Comparison of ENCODE assay signal across 33 cellular contexts in genomic region chr2:110990440-110990839, GRCh38.
"Had no signal": no experiment of that assay in that cellular context is flagged by ENCODE, and none has a peak within 500 bp of the region (broad histone marks: within the 10 kb centered on the region; RNA-seq: fewer than 3 reads in every experiment).

No MANE protein-coding gene starts in this region.

- H3K9me3 ChIP-seq: ascending aorta, body of pancreas, breast epithelium had no signal

- H3K27ac ChIP-seq: adrenal gland, ascending aorta, body of pancreas, brain microvascular endothelial cell, breast epithelium, cardiac muscle cell had no signal

- H3K4me3 ChIP-seq: adrenal gland, ascending aorta, body of pancreas, breast epithelium, cardiac muscle cell had no signal

- DNase-seq: activated effector memory CD4-positive, alpha-beta T cell treated with anti-CD3 and anti-CD28 coated beads, Interleukin-2, amount 50 U/mL, for 16 hours; activated effector memory CD4-positive, alpha-beta T cell treated with Interleukin-2 at 50 U/mL for 16 hours; activated gamma-delta T cell; activated gamma-delta T cell treated with Interleukin-2 at 50 U/mL for 16 hours; activated naive CD4-positive, alpha-beta T cell; activated naive CD4-positive, alpha-beta T cell treated with anti-CD3 and anti-CD28 coated beads for 36 hours; activated naive CD4-positive, alpha-beta T cell treated with anti-CD3 and anti-CD28 coated beads, Interleukin-2, amount 10 ng/mL, durations not matched to agents 7 days and 5 days; activated naive CD4-positive, alpha-beta T cell treated with anti-CD3 and anti-CD28 coated beads, Interleukin-2, amount 50 U/mL, for 16 hours; activated naive CD4-positive, alpha-beta T cell treated with Interleukin-2 at 50 U/mL for 16 hours; activated naive CD8-positive, alpha-beta T cell treated with anti-CD3 and anti-CD28 coated beads for 36 hours; activated naive CD8-positive, alpha-beta T cell treated with anti-CD3 and anti-CD28 coated beads, Interleukin-2, amount 10 ng/mL, durations not matched to agents 7 days and 5 days; activated naive CD8-positive, alpha-beta T cell treated with anti-CD3 and anti-CD28 coated beads, Interleukin-2, amount 50 U/mL, for 24 hours; activated T-cell treated with anti-CD3 and anti-CD28 coated beads, Interleukin-2, amount 50 U/mL, for 24 hours; activated T-cell treated with anti-CD3 and anti-CD28 coated beads, Interleukin-2, amount 50 U/mL, for 4 hours; activated T-cell treated with anti-CD3 and anti-CD28 coated beads, Interleukin-2, amount 50 U/mL, for 48 hours; activated T-cell treated with anti-CD3 and anti-CD28 coated beads, Interleukin-2, amount 50 U/mL, for 72 hours; adrenal gland; amniotic stem cell; amygdala; anterior cingulate cortex; aorta; body of pancreas; brain microvascular endothelial cell; caudate nucleus; central memory CD4-positive, alpha-beta T cell; cerebellar nuclear complex had no signal

- H3K4me1 ChIP-seq: adrenal gland, ascending aorta, body of pancreas, breast epithelium had no signal

- FAIRE-seq: astrocyte, bronchial epithelial cell had no signal

- ATAC-seq: activated naive CD4-positive, alpha-beta T cell treated with anti-CD3 and anti-CD28 coated beads, Interleukin-2, amount 50 U/mL, for 72 hours; activated naive CD8-positive, alpha-beta T cell treated with anti-CD3 and anti-CD28 coated beads, Interleukin-2, amount 50 U/mL, for 24 hours; activated T-cell treated with anti-CD3 and anti-CD28 coated beads, Interleukin-2, amount 50 U/mL, for 4 hours; activated T-cell treated with anti-CD3 and anti-CD28 coated beads, Interleukin-2, amount 50 U/mL, for 72 hours; activated T-helper 17 cell treated with anti-CD3 and anti-CD28 coated beads, Interleukin-2, amount 50 U/mL, for 72 hours; body of pancreas had no signal
